ENCODE assay signal across 9 cellular contexts in the genomic region with DNA sequence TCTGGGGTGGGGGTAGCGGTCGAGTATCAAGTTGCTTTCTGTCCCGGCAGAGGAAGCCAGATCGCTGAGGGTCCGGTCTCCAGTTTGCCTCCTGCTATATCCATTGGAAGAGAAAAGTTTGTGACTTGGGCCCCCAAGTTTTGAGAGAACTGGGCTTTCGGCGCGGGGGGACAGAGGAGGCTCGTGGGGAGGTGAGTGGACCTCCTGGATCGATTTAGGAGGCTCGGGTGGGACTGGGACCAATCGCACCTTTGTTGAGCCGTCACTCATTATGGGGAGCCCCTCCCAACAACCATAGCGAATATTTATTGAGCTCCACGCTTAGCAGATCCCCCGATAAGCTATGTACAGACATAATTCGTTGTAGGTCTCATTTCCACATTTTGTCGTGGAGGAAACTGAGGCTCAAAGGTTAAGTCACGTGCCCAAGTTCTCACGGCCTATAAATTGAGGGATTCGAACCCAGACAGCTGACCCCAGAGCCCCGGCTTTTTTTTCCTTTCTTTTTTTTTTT. TPM values are rescaled to one million over a fixed set of nuclear protein-coding genes. Genes with fewer than 3 reads are reported as not detected.
DNase-seq lines count a peak whose midpoint lies in the region; ATAC-seq and TF ChIP-seq lines count a peak whose summit lies in the region.
"Had no signal": no experiment of that assay in that cellular context is flagged by ENCODE, and none has a peak within 500 bp of the region (broad histone marks: within the 10 kb centered on the region; RNA-seq: fewer than 3 reads in every experiment).

No MANE protein-coding gene starts in this region.

- H3K4me3 Mint-ChIP-seq in naive B cell: peak overlapping the region; percentile 91 to 99 (median 97)

- H3K27ac Mint-ChIP-seq in naive B cell: peak overlapping the region; percentile 88 to 100 (median 99)

- DNase-seq in choroid plexus epithelial cell (ENCODE audit: low read depth): no peak
- no peak for DNase-seq in naive B cell
- DNase-seq in left lobe of liver (ENCODE audit: low spot score): no peak
- no peak for DNase-seq in GM19238 (ENCODE audit: insufficient read length, low spot score)

- H3K36me3 Mint-ChIP-seq in naive B cell: no peaks in the 10 kb centered on the region

- H3K4me1 ChIP-seq in ES-I3 (ENCODE audit: insufficient read depth, low read length): no peaks in the 10 kb centered on the region

- no peak for TF ChIP-seq CTCF in choroid plexus epithelial cell (conservative IDR thresholded peaks at IDR 0.05; ENCODE audit: low read depth, low read length)

- H3K9me3 ChIP-seq in ES-I3 (ENCODE audit: control insufficient read depth, insufficient read depth, low read length) (no peaks in the 10 kb centered on the region), KOPT-K1 (ENCODE audit: insufficient read depth, low read length, poor library complexity, severe bottlenecking) (no peaks in the 10 kb centered on the region)

- no peaks in the 10 kb centered on the region for H3K36me3 ChIP-seq in ES-I3 (ENCODE audit: insufficient read depth, low read length)
- H3K36me3 ChIP-seq in KOPT-K1 (ENCODE audit: insufficient read depth, low read length): peaks cover 14% of the 10 kb centered on the region

- no peaks in the 10 kb centered on the region for H3K9me3 Mint-ChIP-seq in naive B cell

- peaks cover 39 to 69% (median 46%) of the 10 kb centered on the region in 3 donors for H3K4me1 Mint-ChIP-seq in naive B cell

- H3K4me3 ChIP-seq in choroid plexus epithelial cell (ENCODE audit: low read depth, low read length): peak overlapping the region; percentile 83

- H3K27me3 Mint-ChIP-seq in naive B cell: no peaks in the 10 kb centered on the region

- H3K9ac ChIP-seq in ES-I3 (ENCODE audit: low read depth, low read length): peak overlapping the region; percentile 95

- peak overlapping the region; percentile 97 for H3K27ac ChIP-seq in KOPT-K1 (ENCODE audit: low read depth, low read length, poor library complexity, severe bottlenecking)

- ATAC-seq in naive B cell (ENCODE audit: low read depth in 2 of 2) (peak in 1 of 2 donors; percentile 8), GM21737 (IDR thresholded peaks at IDR 0.05; ENCODE audit: unreplicated experiment) (no peak), left lobe of liver (no peak), HG02840 (IDR thresholded peaks at IDR 0.05; ENCODE audit: low FRiP score, unreplicated experiment) (no peak)

RNA-seq across cellular contexts. Expression of a gene that starts 0.9 kb away (rescaled TPM):
- polyA plus RNA-seq in naive B cell (ENCODE audit: low read depth in 6 of 6): 100 to 1,000 TPM in 1 of 6 donors, 10 to 100 TPM in 5; 74.7 to 141 (median 85.8) TPM
- 20.8 TPM for total RNA-seq in left lobe of liver

RNA-seq across cellular contexts. Expression of a gene that starts 1.0 kb away (rescaled TPM):
- polyA plus RNA-seq in naive B cell (ENCODE audit: low read depth in 6 of 6): 10 to 100 TPM; 26.2 to 31.6 (median 28.2) TPM
- total RNA-seq in left lobe of liver: 13.3 TPM

RNA-seq across cellular contexts. Expression of a gene that starts 10.2 kb away (rescaled TPM):
- polyA plus RNA-seq in naive B cell (ENCODE audit: low read depth in 6 of 6): 10 to 100 TPM; 25.6 to 38.4 (median 31.4) TPM
- total RNA-seq in left lobe of liver: 3.5 TPM

RNA-seq across cellular contexts. Expression of a gene that starts 18.8 kb away (rescaled TPM):
- not detected for polyA plus RNA-seq in naive B cell (ENCODE audit: low read depth in 6 of 6)
- total RNA-seq in left lobe of liver: 0.20 TPM
- total RNA-seq: SK-MEL-5 had no signal

RNA-seq across cellular contexts. Expression of a gene that starts 22.9 kb away (rescaled TPM):
- 1 to 10 TPM in 1 of 6 donors, under 1 TPM in 3, not detected in 2; 0.19 to 1.4 (median 0.38) TPM for polyA plus RNA-seq in naive B cell (ENCODE audit: low read depth in 6 of 6)
- total RNA-seq in left lobe of liver: 2.8 TPM
- total RNA-seq: SK-MEL-5 had no signal
